Comparison of ENCODE assay signal across 11 cellular contexts in genomic region chr20:237479-237878, GRCh38. TPM values are rescaled to one million over a fixed set of nuclear protein-coding genes. Genes with fewer than 3 reads are reported as not detected.
DNase-seq lines count a peak whose midpoint lies in the region; ATAC-seq lines count a peak whose summit lies in the region.
"Had no signal": no experiment of that assay in that cellular context is flagged by ENCODE, and none has a peak within 500 bp of the region (broad histone marks: within the 10 kb centered on the region; RNA-seq: fewer than 3 reads in every experiment).

No MANE protein-coding gene starts in this region.

- H3K4me1 Mint-ChIP-seq in activated CD8-positive, alpha-beta memory T cell treated with anti-CD3 and anti-CD28 coated beads, Interleukin-2, amount 10 ng/mL, durations not matched to agents 7 days and 5 days = peaks cover 15% of the 10 kb centered on the region
- H3K4me1 Mint-ChIP-seq in T-helper 17 cell = peaks cover 14% of the 10 kb centered on the region

- H3K4me3 ChIP-seq in subcutaneous abdominal adipose tissue (ENCODE audit: low read depth in 1 of 5, low read length in 5 of 5) = peak overlapping the region in 2 of 5 donors; percentile 12 to 22

- CTCF ChIA-PET in activated CD8-positive, alpha-beta memory T cell treated with anti-CD3 and anti-CD28 coated beads, Interleukin-2, amount 10 ng/mL, durations not matched to agents 7 days and 5 days (lab: Charles Lee) = interaction anchor here (1.0 to 3.0 kb wide), 10 partner anchors 11 to 117 kb away, joined by 3 to 18 read pairs (median 4); partner anchors contain the start of gene SOX12

- H3K27me3 ChIP-seq in subcutaneous abdominal adipose tissue (ENCODE audit: control insufficient read depth in 5 of 5, insufficient read depth in 4 of 5, low read length in 5 of 5) = no peaks in the 10 kb centered on the region

- peak overlapping the region; percentile 84 for H3K27ac Mint-ChIP-seq in activated CD8-positive, alpha-beta memory T cell treated with anti-CD3 and anti-CD28 coated beads, Interleukin-2, amount 10 ng/mL, durations not matched to agents 7 days and 5 days
- H3K27ac Mint-ChIP-seq in T-helper 17 cell = peak overlapping the region; percentile 68

- peak overlapping the region; percentile 61 for H3K4me3 Mint-ChIP-seq in activated CD8-positive, alpha-beta memory T cell treated with anti-CD3 and anti-CD28 coated beads, Interleukin-2, amount 10 ng/mL, durations not matched to agents 7 days and 5 days
- H3K4me3 Mint-ChIP-seq in T-helper 17 cell = peak overlapping the region; percentile 90

- peak overlapping the region; percentile 60 for H3K27ac ChIP-seq in subcutaneous abdominal adipose tissue (ENCODE audit: low read depth, low read length)
- H3K27ac ChIP-seq: KMS-11 had no signal

- ATAC-seq in activated CD8-positive, alpha-beta memory T cell treated with anti-CD3 and anti-CD28 coated beads, Interleukin-2, amount 10 ng/mL, durations not matched to agents 7 days and 5 days = peak; percentile 63
- peak; percentile 68 for ATAC-seq in T-helper 17 cell
- no peak for ATAC-seq in GM21367 (IDR thresholded peaks at IDR 0.05; ENCODE audit: unreplicated experiment)
- ATAC-seq in GM19035 (IDR thresholded peaks at IDR 0.05; ENCODE audit: unreplicated experiment) = no peak
- ATAC-seq in HG02840 (IDR thresholded peaks at IDR 0.05; ENCODE audit: low FRiP score, unreplicated experiment) = no peak
- ATAC-seq: left colon had no signal

- peaks cover 15% of the 10 kb centered on the region for H3K27me3 Mint-ChIP-seq in activated CD8-positive, alpha-beta memory T cell treated with anti-CD3 and anti-CD28 coated beads, Interleukin-2, amount 10 ng/mL, durations not matched to agents 7 days and 5 days
- peaks cover 18% of the 10 kb centered on the region for H3K27me3 Mint-ChIP-seq in T-helper 17 cell

- peak overlapping the region in 1 of 5 donors; percentile 14 for H3K9ac ChIP-seq in subcutaneous abdominal adipose tissue (ENCODE audit: low read length in 5 of 5)
- H3K9ac ChIP-seq: KMS-11 had no signal

- DNase-seq in activated CD8-positive, alpha-beta memory T cell treated with anti-CD3 and anti-CD28 coated beads, Interleukin-2, amount 10 ng/mL, durations not matched to agents 7 days and 5 days = peak; percentile 44
- DNase-seq in activated CD8-positive, alpha-beta memory T cell treated with anti-CD3 and anti-CD28 coated beads, Interleukin-2, amount 50 U/mL, for 4 hours = no peak
- DNase-seq in T-helper 17 cell = no peak
- DNase-seq in head of caudate nucleus = peak in 40 of 42 donors; percentile 10 to 85 (median 53)
- DNase-seq: effector CD4-positive, alpha-beta T cell had no signal

- intact Hi-C loops in head of caudate nucleus (cut with DNase I) = no loop called here

- H3K36me3 Mint-ChIP-seq in activated CD8-positive, alpha-beta memory T cell treated with anti-CD3 and anti-CD28 coated beads, Interleukin-2, amount 10 ng/mL, durations not matched to agents 7 days and 5 days = no peaks in the 10 kb centered on the region
- H3K36me3 Mint-ChIP-seq in T-helper 17 cell (ENCODE audit: low read depth) = peaks cover 2% of the 10 kb centered on the region

- H3K9me3 ChIP-seq in T-helper 17 cell (ENCODE audit: control insufficient read depth, low read length, poor library complexity, severe bottlenecking) (no peaks in the 10 kb centered on the region), subcutaneous abdominal adipose tissue (ENCODE audit: control insufficient read depth in 5 of 5, low read length in 5 of 5) (no peaks in the 10 kb centered on the region)

- H3K9me3 Mint-ChIP-seq in activated CD8-positive, alpha-beta memory T cell treated with anti-CD3 and anti-CD28 coated beads, Interleukin-2, amount 10 ng/mL, durations not matched to agents 7 days and 5 days (ENCODE audit: low read depth) = no peaks in the 10 kb centered on the region

- peaks cover 3 to 33% (median 22%) of the 10 kb centered on the region in 5 donors for H3K4me1 ChIP-seq in subcutaneous abdominal adipose tissue (ENCODE audit: control insufficient read depth in 5 of 5, insufficient read depth in 5 of 5, low read length in 5 of 5)

- H3K36me3 ChIP-seq in subcutaneous abdominal adipose tissue (ENCODE audit: control insufficient read depth in 5 of 5, insufficient read depth in 5 of 5, low read length in 5 of 5) = no peaks in the 10 kb centered on the region

RNA-seq across cellular contexts. Expression of gene DEFB129, which starts 10.4 kb away (rescaled TPM):
- not detected for total RNA-seq in activated CD8-positive, alpha-beta memory T cell treated with anti-CD3 and anti-CD28 coated beads, Interleukin-2, amount 10 ng/mL, durations not matched to agents 7 days and 5 days
- total RNA-seq in T-helper 17 cell = not detected
- total RNA-seq: left colon had no signal

RNA-seq across cellular contexts. Expression of gene DEFB132, which starts 20.0 kb away (rescaled TPM):
- not detected for total RNA-seq in activated CD8-positive, alpha-beta memory T cell treated with anti-CD3 and anti-CD28 coated beads, Interleukin-2, amount 10 ng/mL, durations not matched to agents 7 days and 5 days
- total RNA-seq in T-helper 17 cell = not detected
- total RNA-seq: left colon had no signal

RNA-seq across cellular contexts. Expression of gene DEFB128, which starts 48.0 kb away (rescaled TPM):
- not detected for total RNA-seq in activated CD8-positive, alpha-beta memory T cell treated with anti-CD3 and anti-CD28 coated beads, Interleukin-2, amount 10 ng/mL, durations not matched to agents 7 days and 5 days
- total RNA-seq in T-helper 17 cell = not detected
- total RNA-seq: left colon had no signal

RNA-seq across cellular contexts. Expression of gene C20orf96, which starts 53.1 kb away (rescaled TPM):
- total RNA-seq in activated CD8-positive, alpha-beta memory T cell treated with anti-CD3 and anti-CD28 coated beads, Interleukin-2, amount 10 ng/mL, durations not matched to agents 7 days and 5 days = 1 to 10 TPM; 7.5 to 8.2 TPM
- total RNA-seq in T-helper 17 cell = 1 to 10 TPM; 2.4 to 2.7 TPM

RNA-seq across cellular contexts. Expression of gene ZCCHC3, which starts 59.9 kb away (rescaled TPM):
- total RNA-seq in activated CD8-positive, alpha-beta memory T cell treated with anti-CD3 and anti-CD28 coated beads, Interleukin-2, amount 10 ng/mL, durations not matched to agents 7 days and 5 days = 10 to 100 TPM; 27.4 to 28.2 TPM
- total RNA-seq in T-helper 17 cell = 10 to 100 TPM; 15.6 to 18.9 TPM

Comparison
In these comparisons a context has a peak if more than half of its experiments do, and no peak if none do; other contexts are left out.
1. DNase-seq: peak in activated CD8-positive, alpha-beta memory T cell treated with anti-CD3 and anti-CD28 coated beads, Interleukin-2, amount 10 ng/mL, durations not matched to agents 7 days and 5 days (single experiment) and head of caudate nucleus (40 of 42); none in activated CD8-positive, alpha-beta memory T cell treated with anti-CD3 and anti-CD28 coated beads, Interleukin-2, amount 50 U/mL, for 4 hours (single experiment) and T-helper 17 cell (0 of 3).
2. ATAC-seq: peak in activated CD8-positive, alpha-beta memory T cell treated with anti-CD3 and anti-CD28 coated beads, Interleukin-2, amount 10 ng/mL, durations not matched to agents 7 days and 5 days (single experiment) and T-helper 17 cell (single experiment); none in GM21367 (single experiment), GM19035 (single experiment) and HG02840 (single experiment).